7 cellular contexts compared by ENCODE assay signal in genomic region chr9:97796176-97796575, GRCh38. TPM values are rescaled to one million over a fixed set of nuclear protein-coding genes. Genes with fewer than 3 reads are reported as not detected.
"Had no signal": no experiment of that assay in that cellular context is flagged by ENCODE, and none has a peak within 500 bp of the region (broad histone marks: within the 10 kb centered on the region; RNA-seq: fewer than 3 reads in every experiment).

No MANE protein-coding gene starts in this region.

RNA-seq across cellular contexts. Expression of gene FOXE1, which starts 56.9 kb away (rescaled TPM):
- total RNA-seq: OCI-LY7, PC-3, Peyer's patch, Right ventricle myocardium inferior, Right ventricle myocardium superior, RPMI7951, SJCRH30 had no signal
